12 cellular contexts compared by ENCODE assay signal in genomic region chr21:25999935-26000582, GRCh38.
DNase-seq lines count a peak whose midpoint lies in the region; ATAC-seq and TF ChIP-seq lines count a peak whose summit lies in the region.
"Had no signal": no experiment of that assay in that cellular context is flagged by ENCODE, and none has a peak within 500 bp of the region (broad histone marks: within the 10 kb centered on the region; RNA-seq: fewer than 3 reads in every experiment).

No MANE protein-coding gene starts in this region.

- BruUV-seq in Caco-2 (replicated peaks; lab: Mats Ljungman, UMichigan) = no TSS peak

- H3K4me1 ChIP-seq in Caco-2 = peaks cover 36% of the 10 kb centered on the region
- H3K4me1 ChIP-seq in body of pancreas = peaks cover 26% of the 10 kb centered on the region
- H3K4me1 ChIP-seq in ascending aorta = no peaks in the 10 kb centered on the region
- H3K4me1 ChIP-seq: BE2C had no signal

- H3K4me1 Mint-ChIP-seq in Caco-2 (ENCODE audit: low read depth, unreplicated experiment) (peaks cover 31% of the 10 kb centered on the region), progenitor cell of endocrine pancreas (ENCODE audit: low read depth) (peaks cover 51% of the 10 kb centered on the region)

- no peaks in the 10 kb centered on the region for H3K27me3 Mint-ChIP-seq in Caco-2 (ENCODE audit: insufficient read depth, unreplicated experiment)
- no peaks in the 10 kb centered on the region for H3K27me3 Mint-ChIP-seq in progenitor cell of endocrine pancreas

- no peaks in the 10 kb centered on the region for H3K27me3 ChIP-seq in Caco-2 (replicated peaks; ENCODE audit: control insufficient read depth, insufficient read depth, low read length)
- no peaks in the 10 kb centered on the region for H3K27me3 ChIP-seq in body of pancreas
- H3K27me3 ChIP-seq in ascending aorta = no peaks in the 10 kb centered on the region
- H3K27me3 ChIP-seq: BE2C, neutrophil had no signal

- H3K27ac Mint-ChIP-seq in Caco-2 (ENCODE audit: unreplicated experiment) (peak overlapping the region; percentile 5), progenitor cell of endocrine pancreas (peak overlapping the region; percentile 97)

- intact Hi-C loops in Caco-2 (cut with micrococcal nuclease; ENCODE audit: unreplicated experiment) = loop anchor here (2.0 to 5.0 kb wide), 2 partner anchors 103 to 169 kb away; no protein-coding TSS in a partner anchor
- intact Hi-C loops in body of pancreas (cut with DNase I) = no loop called here
- intact Hi-C loops in ascending aorta (cut with DNase I) = no loop called here

- POLR2A ChIA-PET in Caco-2 (lab: Charles Lee) = no interaction called here

- H3K27ac ChIP-seq in body of pancreas (peak overlapping the region in 3 of 4 donors; percentile 87 to 91 (median 90)), ascending aorta (no peak overlapping the region)
- H3K27ac ChIP-seq: neutrophil had no signal

- H3K36me3 ChIP-seq in Caco-2 (ENCODE audit: control insufficient read depth, insufficient read depth, low read length) = no peaks in the 10 kb centered on the region
- no peaks in the 10 kb centered on the region for H3K36me3 ChIP-seq in body of pancreas (replicated peaks in 1 of 2; ENCODE audit: insufficient read depth in 1 of 2, low read depth in 2 of 2)
- peaks cover 0 to 9% of the 10 kb centered on the region in 2 donors for H3K36me3 ChIP-seq in ascending aorta

- DNase-seq in Caco-2 = no peak
- peak; percentile 23 to 29 for DNase-seq in activated CD4-positive, alpha-beta T cell treated with anti-CD3 and anti-CD28 coated beads, Interleukin-2, amount 50 U/mL, for 48 hours
- no peak for DNase-seq in body of pancreas
- no peak for DNase-seq in progenitor cell of endocrine pancreas (ENCODE audit: low spot score, unreplicated experiment)
- no peak for DNase-seq in NCI-H1417 (lab: John Stamatoyannopoulos, UW)
- DNase-seq in NCI-H2029 (lab: John Stamatoyannopoulos, UW) = no peak
- DNase-seq in ascending aorta (ENCODE audit: low spot score in 2 of 2) = no peak
- DNase-seq: BE2C, KG1, SIG-M5 had no signal

- CTCF ChIA-PET in Caco-2 (lab: Charles Lee) = no interaction called here

- WGBS in body of pancreas, 2 donors = 89 to 92% methylated on average over 19 of the region's 19 CpGs

- H3K36me3 Mint-ChIP-seq in Caco-2 (ENCODE audit: insufficient read depth, unreplicated experiment) (peaks cover 25% of the 10 kb centered on the region), progenitor cell of endocrine pancreas (ENCODE audit: insufficient read depth) (peaks cover 41% of the 10 kb centered on the region)

- no peak overlapping the region for H3K4me3 Mint-ChIP-seq in Caco-2 (ENCODE audit: unreplicated experiment)
- H3K4me3 Mint-ChIP-seq in progenitor cell of endocrine pancreas (ENCODE audit: low read depth) = no peak overlapping the region

- H3K4me3 ChIP-seq in Caco-2 (ENCODE audit: low read depth, low read length) (no peak overlapping the region), body of pancreas (no peak overlapping the region), ascending aorta (no peak overlapping the region)

- no peaks in the 10 kb centered on the region for H3K9me3 Mint-ChIP-seq in Caco-2 (ENCODE audit: unreplicated experiment)
- peaks cover 2% of the 10 kb centered on the region for H3K9me3 Mint-ChIP-seq in progenitor cell of endocrine pancreas (ENCODE audit: low read depth)

- TF ChIP-seq CTCF in Caco-2 (IDR thresholded peaks at IDR 0.05; ENCODE audit: insufficient read depth in 1 of 2, low read depth in 1 of 2, low read length in 1 of 2, severe bottlenecking in 1 of 2, unreplicated experiment in 1 of 2) = no peak
- no peak for TF ChIP-seq CTCF in body of pancreas (IDR thresholded peaks at IDR 0.05)
- TF ChIP-seq CTCF in progenitor cell of endocrine pancreas (IDR thresholded peaks at IDR 0.05; ENCODE audit: unreplicated experiment) = no peak
- TF ChIP-seq CTCF in ascending aorta (IDR thresholded peaks at IDR 0.05) = no peak

- TF ChIP-seq POLR2A in body of pancreas (IDR thresholded peaks at IDR 0.05) = no peak

- H3K9me3 ChIP-seq in Caco-2 (no peaks in the 10 kb centered on the region), body of pancreas (no peaks in the 10 kb centered on the region), ascending aorta (no peaks in the 10 kb centered on the region)
- H3K9me3 ChIP-seq: BE2C, neutrophil had no signal

- ATAC-seq in body of pancreas = no peak
- no peak for ATAC-seq in HG02973 (IDR thresholded peaks at IDR 0.05; ENCODE audit: unreplicated experiment)

Comparison
In these comparisons a context has a peak if more than half of its experiments do, and no peak if none do; other contexts are left out.
1. DNase-seq: peak in activated CD4-positive, alpha-beta T cell treated with anti-CD3 and anti-CD28 coated beads, Interleukin-2, amount 50 U/mL, for 48 hours (2 of 2); none in Caco-2 (0 of 2), body of pancreas (0 of 4), progenitor cell of endocrine pancreas (single experiment), NCI-H1417 (0 of 3), NCI-H2029 (single experiment) and ascending aorta (0 of 2).
2. H3K27ac ChIP-seq: peak in body of pancreas (3 of 4); none in ascending aorta (0 of 2).